Comparison of ENCODE assay signal across 14 cellular contexts in the genomic region with DNA sequence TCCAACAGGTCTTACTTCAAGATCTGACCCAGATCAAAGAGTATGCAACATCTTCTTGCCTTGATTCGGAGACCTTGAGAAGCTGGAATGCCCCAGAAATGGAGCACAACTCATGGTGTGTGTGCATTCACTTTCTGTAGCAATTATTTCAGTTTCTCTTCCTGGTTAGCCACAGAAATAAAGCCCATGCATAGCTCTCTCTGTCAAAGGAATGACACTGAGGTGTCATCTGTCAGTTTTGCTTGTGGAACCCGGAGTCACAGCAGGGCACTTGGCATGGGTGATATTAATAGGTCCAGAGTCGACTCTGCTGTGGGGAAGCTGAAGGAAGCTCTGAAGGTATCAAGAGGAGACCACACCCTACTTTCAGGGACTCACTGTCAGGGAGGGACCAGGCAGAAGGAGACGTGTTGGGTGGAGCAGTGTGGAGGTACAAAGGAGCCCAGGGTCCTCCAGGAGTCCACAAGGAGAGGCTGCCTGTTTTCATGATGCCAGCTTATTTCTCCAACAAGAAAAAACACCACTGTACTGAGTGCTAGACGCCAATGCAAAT. TPM values are rescaled to one million over a fixed set of nuclear protein-coding genes. Genes with fewer than 3 reads are reported as not detected.
DNase-seq lines count a peak whose midpoint lies in the region; ATAC-seq lines count a peak whose summit lies in the region.
"Had no signal": no experiment of that assay in that cellular context is flagged by ENCODE, and none has a peak within 500 bp of the region (broad histone marks: within the 10 kb centered on the region; RNA-seq: fewer than 3 reads in every experiment).

No MANE protein-coding gene starts in this region.

- ATAC-seq in GM18498 (IDR thresholded peaks at IDR 0.05; ENCODE audit: unreplicated experiment), result peak; percentile 78
- ATAC-seq in GM19395 (IDR thresholded peaks at IDR 0.05; ENCODE audit: unreplicated experiment), result peak; percentile 82
- ATAC-seq in HG02870 (IDR thresholded peaks at IDR 0.05; ENCODE audit: unreplicated experiment), result peak; percentile 76
- peak; percentile 72 for ATAC-seq in HG03571 (IDR thresholded peaks at IDR 0.05; ENCODE audit: unreplicated experiment)

- intact Hi-C loops in posterior vena cava (cut with DNase I), result no loop called here

- DNase-seq in cerebellar cortex (ENCODE audit: low spot score) (no peak), posterior vena cava (ENCODE audit: low spot score) (no peak), T1000 (lab: John Stamatoyannopoulos, UW) (no peak)
- DNase-seq in stimulated activated CD4-positive, alpha-beta T cell treated with anti-CD3 and anti-CD28 coated beads, Interleukin-12 subunit alpha, Interleukin-12 subunit beta, amount 100 ng/mL, for 4 hours, result no peak
- DNase-seq: activated effector memory CD4-positive, alpha-beta T cell treated with Interleukin-2 at 50 U/mL for 16 hours; CD4-positive, alpha-beta memory T cell; NCI-H748 treated with DMSO at 0.1 percent for 48 hours had no signal

RNA-seq across cellular contexts. Expression of gene CLNK, which starts 10.7 kb away (rescaled TPM):
- total RNA-seq in posterior vena cava, result under 1 TPM; 0.19 TPM
- total RNA-seq: H1; skeletal muscle tissue; T-helper 1 cell treated with Interleukin-12 subunit alpha and Interleukin-12 subunit beta and Interleukin-4 antibody, amounts not matched to agents 30 ng/mL and 1 ng/mL, for 36 hours had no signal
